23 cellular contexts compared by ENCODE assay signal in the genomic region with DNA sequence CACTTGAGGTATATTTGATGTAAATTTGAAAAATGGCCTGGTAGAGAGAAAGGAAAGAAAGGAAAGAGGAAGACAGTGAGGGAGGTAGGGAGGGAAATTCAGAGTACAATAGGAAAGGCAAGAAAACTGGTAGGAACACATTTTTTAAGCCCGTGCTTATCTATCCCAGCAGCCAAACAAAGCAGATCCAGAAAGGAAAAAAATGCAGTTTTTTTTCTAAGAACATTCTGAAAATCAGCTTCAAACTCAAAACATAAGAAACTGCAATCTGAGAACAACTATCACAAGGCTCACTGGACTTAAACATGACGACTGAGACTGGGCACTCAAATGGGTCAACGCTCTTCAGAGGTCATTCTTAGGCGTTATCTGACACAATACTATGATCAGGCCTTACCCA.
"Had no signal": no experiment of that assay in that cellular context is flagged by ENCODE, and none has a peak within 500 bp of the region (broad histone marks: within the 10 kb centered on the region; RNA-seq: fewer than 3 reads in every experiment).

No MANE protein-coding gene starts in this region.

- H3K4me1 Mint-ChIP-seq: naive B cell; natural killer cell; stimulated activated naive CD8-positive, alpha-beta T cell treated with anti-CD3 and anti-CD28 coated beads, Interleukin-15, amount 100 ng/mL, for 72 hours had no signal

- H3K27ac ChIP-seq: left ventricle myocardium inferior, ovary, right atrium auricular region, right lobe of liver, tibial nerve, upper lobe of left lung, vagina had no signal

- H3K27ac Mint-ChIP-seq: mesothelial cell of epicardium; naive B cell; natural killer cell; progenitor cell of endocrine pancreas; stimulated activated memory B cell treated with anti-CD40 and anti-IgM and Interleukin-4, amounts not matched to agents 10 μg/mL and 1 μg/mL and 100 μg/mL, for 72 hours had no signal

- DNase-seq: islet precursor cell; left ventricle myocardium inferior; mesendoderm; naive B cell; natural killer cell; ovary; right lobe of liver; stimulated activated CD4-positive, alpha-beta T cell treated with anti-CD3 and anti-CD28 coated beads, Interleukin-1b, Interleukin-23, amount 100 ng/mL, for 48 hours; stimulated activated CD4-positive, alpha-beta T cell treated with anti-CD3 and anti-CD28 coated beads, Interleukin-2, amount 100 ng/mL, for 48 hours; stimulated activated CD4-positive, alpha-beta T cell treated with anti-CD3 and anti-CD28 coated beads, Interleukin-4, amount 100 ng/mL, for 4 hours; stimulated activated CD8-positive, alpha-beta memory T cell treated with anti-CD3 and anti-CD28 coated beads, Interleukin-4, amount 100 ng/mL, for 48 hours; stimulated activated naive CD4-positive, alpha-beta T cell treated with Interleukin-2 at 50 U/mL for 16 hours; stimulated activated naive CD8-positive, alpha-beta T cell treated with anti-CD3 and anti-CD28 coated beads, Interleukin-15, amount 100 ng/mL, for 72 hours; substantia nigra; upper lobe of left lung had no signal

- H3K9me3 Mint-ChIP-seq: naive B cell; natural killer cell; stimulated activated memory B cell treated with anti-CD40 and anti-IgM and Interleukin-4, amounts not matched to agents 10 μg/mL and 1 μg/mL and 100 μg/mL, for 72 hours; stimulated activated naive CD8-positive, alpha-beta T cell treated with anti-CD3 and anti-CD28 coated beads, Interleukin-15, amount 100 ng/mL, for 72 hours had no signal

- H3K4me1 ChIP-seq: right atrium auricular region, right lobe of liver, tibial nerve, upper lobe of left lung, vagina had no signal

- H3K9me3 ChIP-seq: left ventricle myocardium inferior, ovary, right atrium auricular region, right lobe of liver, tibial nerve, upper lobe of left lung, vagina had no signal

- H3K27me3 ChIP-seq: ovary, right atrium auricular region, right lobe of liver, tibial nerve, upper lobe of left lung, vagina had no signal

- H3K27me3 Mint-ChIP-seq: progenitor cell of endocrine pancreas; stimulated activated memory B cell treated with anti-CD40 and anti-IgM and Interleukin-4, amounts not matched to agents 10 μg/mL and 1 μg/mL and 100 μg/mL, for 72 hours; stimulated activated naive CD8-positive, alpha-beta T cell treated with anti-CD3 and anti-CD28 coated beads, Interleukin-15, amount 100 ng/mL, for 72 hours had no signal

- H3K4me3 Mint-ChIP-seq: mesothelial cell of epicardium; naive B cell; natural killer cell; stimulated activated memory B cell treated with anti-CD40 and anti-IgM and Interleukin-4, amounts not matched to agents 10 μg/mL and 1 μg/mL and 100 μg/mL, for 72 hours; stimulated activated naive CD8-positive, alpha-beta T cell treated with anti-CD3 and anti-CD28 coated beads, Interleukin-15, amount 100 ng/mL, for 72 hours had no signal

- H3K4me2 ChIP-seq: smooth muscle cell had no signal

- H3K4me3 ChIP-seq: left ventricle myocardium inferior, lung, ovary, right atrium auricular region, right lobe of liver, smooth muscle cell, tibial nerve, upper lobe of left lung, vagina had no signal

- H3K36me3 Mint-ChIP-seq: naive B cell; natural killer cell; stimulated activated memory B cell treated with anti-CD40 and anti-IgM and Interleukin-4, amounts not matched to agents 10 μg/mL and 1 μg/mL and 100 μg/mL, for 72 hours had no signal

- H3K36me3 ChIP-seq: left ventricle myocardium inferior, ovary, right atrium auricular region, right lobe of liver, tibial nerve, upper lobe of left lung, vagina had no signal
